8 cellular contexts compared by ENCODE assay signal in genomic region chr2:115165529-115166109, GRCh38.
DNase-seq lines count a peak whose midpoint lies in the region; ATAC-seq, FAIRE-seq and TF ChIP-seq lines count a peak whose summit lies in the region.

No MANE protein-coding gene starts in this region.

- peak; percentile 93 for FAIRE-seq in endometrium (lab: Jason Lieb, UNC)

- H3K27me3 ChIP-seq in H7 (ENCODE audit: control insufficient read depth, insufficient read depth, low read length): peaks cover 23% of the 10 kb centered on the region

- intact Hi-C loops in sciatic nerve (cut with DNase I): no loop called here

- H3K27ac Mint-ChIP-seq in progenitor cell of endocrine pancreas: no peak overlapping the region

- no peak overlapping the region for H3K4me3 ChIP-seq in H7 (ENCODE audit: insufficient read depth, low read depth, low read length)

- no peak for ATAC-seq in HG02938 (IDR thresholded peaks at IDR 0.05; ENCODE audit: unreplicated experiment)
- ATAC-seq in sciatic nerve: no peak

- H3K4me1 Mint-ChIP-seq in progenitor cell of endocrine pancreas (ENCODE audit: low read depth): peaks cover 35% of the 10 kb centered on the region

- H3K4me3 Mint-ChIP-seq in progenitor cell of endocrine pancreas (ENCODE audit: low read depth): no peak overlapping the region

- DNase-seq in COLO829 (ENCODE audit: low spot score): peak; percentile 15
- peak; percentile 26 for DNase-seq in H7
- DNase-seq in NCI-H748 (lab: John Stamatoyannopoulos, UW; ENCODE audit: unreplicated experiment): peak; percentile 39
- DNase-seq in progenitor cell of endocrine pancreas (ENCODE audit: low spot score, unreplicated experiment): no peak
- DNase-seq in NCI-H187 (lab: John Stamatoyannopoulos, UW): no peak
- DNase-seq in sciatic nerve (ENCODE audit: low spot score): no peak

- peaks cover under 1% of the 10 kb centered on the region for H3K9me3 Mint-ChIP-seq in progenitor cell of endocrine pancreas (ENCODE audit: low read depth)

- peaks cover 1% of the 10 kb centered on the region for H3K36me3 Mint-ChIP-seq in progenitor cell of endocrine pancreas (ENCODE audit: insufficient read depth)

- peaks cover 15% of the 10 kb centered on the region for H3K27me3 Mint-ChIP-seq in progenitor cell of endocrine pancreas

- peak; percentile 82 for TF ChIP-seq CTCF in progenitor cell of endocrine pancreas (IDR thresholded peaks at IDR 0.05; ENCODE audit: unreplicated experiment)

- H3K36me3 ChIP-seq in H7 (replicated peaks; ENCODE audit: control insufficient read depth, insufficient read depth, low read length): no peaks in the 10 kb centered on the region

Comparison
In these comparisons a context has a peak if more than half of its experiments do, and no peak if none do; other contexts are left out.
1. DNase-seq: peak in COLO829 (single experiment), H7 (single experiment) and NCI-H748 (single experiment); none in progenitor cell of endocrine pancreas (single experiment), NCI-H187 (0 of 2) and sciatic nerve (single experiment).